Comparison of ENCODE assay signal across 8 cellular contexts in genomic region chr5:138463335-138464017, GRCh38. TPM values are rescaled to one million over a fixed set of nuclear protein-coding genes. Genes with fewer than 3 reads are reported as not detected.
DNase-seq lines count a peak whose midpoint lies in the region; ATAC-seq, FAIRE-seq and TF ChIP-seq lines count a peak whose summit lies in the region.

No MANE protein-coding gene starts in this region.

- SMC1A ChIA-PET in GM12878 (lab: Charles Lee; ENCODE audit: uncharacterized antibody, unreplicated experiment): interaction anchor here (0.6 to 2.6 kb wide), 3 partner anchors 9 to 36 kb away, joined by 3 to 7 read pairs (median 4); no protein-coding TSS in a partner anchor

- no peaks in the 10 kb centered on the region for H4K20me1 ChIP-seq in GM12878 (ENCODE audit: control insufficient read depth, insufficient read depth)

- H2AFZ ChIP-seq in GM12878 (ENCODE audit: control insufficient read depth, low read depth, low read length): peak overlapping the region; percentile 76

- TF ChIP-seq POLR2A in GM12878 (IDR thresholded peaks at IDR 0.05; ENCODE audit: low read depth, low read length) (no peak), thyroid gland (IDR thresholded peaks at IDR 0.05) (no peak)

- FAIRE-seq in GM12878 (lab: Jason Lieb, UNC): no peak

- 42% methylated on average over 22 of the region's 23 CpGs for WGBS in GM12878 (ENCODE audit: insufficient coverage, insufficient replicate concordance, low lambda C conversion rate, missing lambda C conversion rate)
- 13 to 16% methylated on average over 22 to 23 of the region's 23 CpGs for WGBS in thyroid gland, 2 donors

- peaks cover 18% of the 10 kb centered on the region for H3K36me3 ChIP-seq in BE2C
- peaks cover 11% of the 10 kb centered on the region; the same call in 1 of the 2 replicates for H3K36me3 ChIP-seq in KOPT-K1 (ENCODE audit: insufficient read depth, low read length)
- no peaks in the 10 kb centered on the region; a peak in 1 of 4 replicates for H3K36me3 ChIP-seq in GM12878 (ENCODE audit: control insufficient read depth in 2 of 2, insufficient read depth in 2 of 2, low read length in 1 of 2)
- H3K36me3 ChIP-seq in left lung: peaks cover 0 to 18% of the 10 kb centered on the region in 2 donors
- peaks cover 0 to 15% of the 10 kb centered on the region in 2 donors for H3K36me3 ChIP-seq in thyroid gland

- CTCF ChIA-PET in GM12878 (lab: Yijun Ruan, JAX): interaction anchor here (1.6 to 9.2 kb wide), 6 partner anchors 9 to 283 kb away, joined by 4 to 71 read pairs (median 8); partner anchors contain the start of gene ETF1

- TF ChIP-seq RAD21 in GM12878 (IDR thresholded peaks at IDR 0.05; ENCODE audit: insufficient read depth, low read depth, low read length): no peak

- no peaks in the 10 kb centered on the region for H3K79me2 ChIP-seq in GM12878 (ENCODE audit: control insufficient read depth, insufficient read depth, low read length)

- RAD21 ChIA-PET in GM12878 (lab: Charles Lee; ENCODE audit: unreplicated experiment): interaction anchor here (2.7 kb wide), 1 partner anchor 80 kb away, joined by 12 read pairs; the partner anchor contains the start of gene ETF1

- H3K4me2 ChIP-seq in GM12878 (ENCODE audit: control insufficient read depth, insufficient read depth): peak overlapping the region; percentile 60

- no peak for TF ChIP-seq EP300 in GM12878 (IDR thresholded peaks at IDR 0.05; ENCODE audit: borderline replicate concordance in 1 of 2, control insufficient read depth in 1 of 2, low read depth in 2 of 2, low read length in 2 of 2)

- ATAC-seq in GM12878 (no peak), left lung (peak; percentile 7)

- H3K4me3 ChIP-seq in BE2C (ENCODE audit: low read depth, low read length) (peak overlapping the region; percentile 97), GM12878 (peak overlapping the region; percentile 75), left lung (peak overlapping the region; percentile 84), thyroid gland (replicated peaks in 1 of 3) (peak overlapping the region; percentile 16 to 48 (median 48))

- BruUV-seq in GM12878 (replicated peaks; lab: Mats Ljungman, UMichigan): no TSS peak

- DNase-seq in BE2C: no peak
- no peak for DNase-seq in GM12878 (ENCODE audit: low read depth, low spot score)
- DNase-seq in left lung: no peak
- DNase-seq in thyroid gland: peak; percentile 56 to 64
- no peak for DNase-seq in SKM-1 (lab: John Stamatoyannopoulos, UW; ENCODE audit: unreplicated experiment)
- DNase-seq in stimulated activated naive CD4-positive, alpha-beta T cell treated with Interleukin-2 at 50 U/mL for 16 hours (lab: John Stamatoyannopoulos, UW): no peak
- DNase-seq in ecto neural progenitor cell (ENCODE audit: low spot score): no peak

- intact Hi-C loops in GM12878 (cut with micrococcal nuclease; ENCODE audit: unreplicated experiment): loop anchor here (1.0 to 10.0 kb wide), 3 partner anchors 80 to 801 kb away; partner anchors contain the start of genes ETF1 and HNRNPA0
- intact Hi-C loops in left lung (cut with DNase I): no loop called here
- intact Hi-C loops in thyroid gland (cut with DNase I): no loop called here

- in situ Hi-C loops in GM12878 (cut with MboI): no loop called here

- POLR2A ChIA-PET in GM12878 (lab: Charles Lee): interaction anchor here (0.7 to 1.9 kb wide), 6 partner anchors 12 to 805 kb away, joined by 3 to 13 read pairs (median 4); partner anchors contain the start of gene ETF1

- no peaks in the 10 kb centered on the region for H3K9me3 ChIP-seq in BE2C
- H3K9me3 ChIP-seq in KOPT-K1 (ENCODE audit: insufficient read depth, low read length, poor library complexity, severe bottlenecking): no peaks in the 10 kb centered on the region
- no peaks in the 10 kb centered on the region for H3K9me3 ChIP-seq in GM12878 (replicated peaks; ENCODE audit: control insufficient read depth, insufficient read depth, low read length)
- H3K9me3 ChIP-seq in left lung: no peaks in the 10 kb centered on the region
- no peaks in the 10 kb centered on the region for H3K9me3 ChIP-seq in thyroid gland

- TF ChIP-seq CTCF in BE2C (IDR thresholded peaks at IDR 0.05; ENCODE audit: low read depth, low read length) (0 out of 2 replicates have a peak, but pooled peaks have one; percentile 8), GM12878 (IDR thresholded peaks at IDR 0.05 in 2 of 3, conservative IDR thresholded peaks at IDR 0.05 in 1 of 3; ENCODE audit: control insufficient read depth in 2 of 3, extremely low read depth in 1 of 3, insufficient read depth in 1 of 3, low read depth in 3 of 3, low read length in 3 of 3) (no peak), left lung (IDR thresholded peaks at IDR 0.05) (no peak), thyroid gland (IDR thresholded peaks at IDR 0.05) (peak in 3 of 6 experiments; percentile 18)

- H3K27me3 ChIP-seq in BE2C (no peaks in the 10 kb centered on the region), GM12878 (replicated peaks in 1 of 2; ENCODE audit: control insufficient read depth in 2 of 2, insufficient read depth in 2 of 2, low read length in 1 of 2) (peaks cover 0 to 6% of the 10 kb centered on the region in 2 experiments; a peak in 1 of 4 replicates), left lung (peaks cover 0 to 8% of the 10 kb centered on the region in 2 donors), thyroid gland (no peaks in the 10 kb centered on the region)

- H3K27ac ChIP-seq in KOPT-K1 (ENCODE audit: low read depth, low read length, poor library complexity, severe bottlenecking) (peak overlapping the region; percentile 88), GM12878 (ENCODE audit: control insufficient read depth, insufficient read depth) (peak overlapping the region; percentile 98), left lung (peak overlapping the region; percentile 95 to 99), thyroid gland (peak overlapping the region; percentile 97 to 98 (median 97))

- H3K4me1 ChIP-seq in BE2C (no peaks in the 10 kb centered on the region), GM12878 (ENCODE audit: control insufficient read depth, insufficient read depth, low read length) (peaks cover 19% of the 10 kb centered on the region), left lung (peaks cover 24 to 49% of the 10 kb centered on the region in 2 donors), thyroid gland (peaks cover 12 to 38% of the 10 kb centered on the region in 2 donors)

- peak overlapping the region; percentile 89 for H3K9ac ChIP-seq in GM12878 (ENCODE audit: control insufficient read depth, insufficient read depth, low read length)

TF ChIP-seq in GM12878, 131 proteins besides CTCF, POLR2A, EP300 and RAD21 (continues in another document):
- TF ChIP-seq ELK1 (IDR thresholded peaks at IDR 0.05; ENCODE audit: low read depth, low read length) (no peak), EGR1 (IDR thresholded peaks at IDR 0.05; ENCODE audit: borderline replicate concordance in 1 of 2, low read depth in 2 of 2, low read length in 2 of 2) (0 out of 3 replicates have a peak, but pooled peaks of 1 of the 2 experiments have one; percentile 31)

RNA-seq across cellular contexts. Expression of gene EGR1, which starts 1.8 kb away (rescaled TPM):
- polyA plus RNA-seq in BE2C (2012; ENCODE audit: insufficient read depth, insufficient read length, low read depth): 12.0 TPM
- 9.0 and 10.5 TPM in 2 replicates for total RNA-seq in GM12878 (2013; cell fraction: nucleolus; rRNA removed)
- total RNA-seq in GM12878 (2014; rRNA removed) (0.82 and 1.1 TPM in 2 replicates), GM12878 (2014; rRNA removed; fragmentation: Illumina TruSeq; extraction: Trizol) (0.89 and 0.92 TPM in 2 replicates), GM12878 (2021) (7.3 and 9.0 TPM in 2 replicates), left lung (10 to 100 TPM; 42.3 to 92.6 TPM), thyroid gland (10 to 100 TPM in 3 of 4 donors, 1 to 10 TPM in 1; 5.1 to 72.3 (median 15.3) TPM)
- 4.2 TPM for polyA plus RNA-seq in GM12878 (2011; ENCODE audit: low read depth)
- polyA plus RNA-seq in GM12878 (2011; rRNA removed) (2.2 and 2.3 TPM in 2 replicates), GM12878 (2014; fragmentation: Illumina TruSeq; extraction: Trizol) (4.3 and 5.7 TPM in 2 replicates), GM12878 (2014; fragmentation: Nextera tagmentation; extraction: Ambion mirVana) (1 to 10 TPM; 1.7 to 2.8 TPM), GM12878 (2014; rRNA removed) (4.6 and 5.5 TPM in 2 replicates), GM12878 (2016; fragmentation: Nextera tagmentation; extraction: Ambion mirVana) (1 to 10 TPM; 1.6 to 3.1 TPM)
- polyA plus RNA-seq in GM12878 (2011; cell fraction: cytosol; rRNA removed): 2.8 and 5.1 TPM in 2 replicates
- polyA plus RNA-seq in GM12878 (2011; cell fraction: nucleus; rRNA removed): 21.2 and 21.5 TPM in 2 replicates
- 8.5 and 17.1 TPM in 2 replicates for polyA plus RNA-seq in GM12878 (2012)
- 3.7 and 8.6 TPM in 2 replicates for polyA minus RNA-seq in GM12878 (2011; rRNA and poly(A)+ RNA removed)
- 8.8 and 11.9 TPM in 2 replicates for polyA minus RNA-seq in GM12878 (2011; cell fraction: cytosol; rRNA and poly(A)+ RNA removed)
- 13.2 and 20.7 TPM in 2 replicates for polyA minus RNA-seq in GM12878 (2011; cell fraction: nucleus; rRNA and poly(A)+ RNA removed)

RNA-seq across cellular contexts. Expression of gene REEP2, which starts 24.6 kb away (rescaled TPM):
- 98.2 TPM for polyA plus RNA-seq in BE2C (2012; ENCODE audit: insufficient read depth, insufficient read length, low read depth)
- 1.2 and 3.8 TPM in 2 replicates for total RNA-seq in GM12878 (2013; cell fraction: nucleolus; rRNA removed)
- total RNA-seq in GM12878 (2014; rRNA removed) (1.9 TPM in 2 replicates), GM12878 (2014; rRNA removed; fragmentation: Illumina TruSeq; extraction: Trizol) (1.2 and 1.4 TPM in 2 replicates), GM12878 (2021) (2.5 and 3.1 TPM in 2 replicates), left lung (1 to 10 TPM in 1 of 2 donors, under 1 TPM in 1; 0.52 to 2.5 TPM), thyroid gland (1 to 10 TPM in 2 of 4 donors, under 1 TPM in 1, not detected in 1; 0.54 to 3.6 (median 2.0) TPM)
- 0.71 TPM for polyA plus RNA-seq in GM12878 (2011; ENCODE audit: low read depth)
- polyA plus RNA-seq in GM12878 (2011; rRNA removed) (1.2 and 2.3 TPM in 2 replicates), GM12878 (2014; fragmentation: Illumina TruSeq; extraction: Trizol) (0.59 and 1.6 TPM in 2 replicates), GM12878 (2014; fragmentation: Nextera tagmentation; extraction: Ambion mirVana) (under 1 TPM; 0.10 to 0.13 TPM), GM12878 (2014; rRNA removed) (1.4 and 2.2 TPM in 2 replicates), GM12878 (2016; fragmentation: Nextera tagmentation; extraction: Ambion mirVana) (1 to 10 TPM; 2.2 to 2.4 TPM)
- polyA plus RNA-seq in GM12878 (2011; cell fraction: cytosol; rRNA removed): 2.4 and 2.5 TPM in 2 replicates
- polyA plus RNA-seq in GM12878 (2011; cell fraction: nucleus; rRNA removed): 2.3 and 2.9 TPM in 2 replicates
- polyA plus RNA-seq in GM12878 (2012): 2.5 and 3.3 TPM in 2 replicates
- polyA minus RNA-seq in GM12878 (2011; rRNA and poly(A)+ RNA removed): 1.2 and 2.7 TPM in 2 replicates
- 0.83 and 1.1 TPM in 2 replicates for polyA minus RNA-seq in GM12878 (2011; cell fraction: cytosol; rRNA and poly(A)+ RNA removed)
- 0.60 and 0.67 TPM in 2 replicates for polyA minus RNA-seq in GM12878 (2011; cell fraction: nucleus; rRNA and poly(A)+ RNA removed)

Comparison
In these comparisons a context has a peak if more than half of its experiments do, and no peak if none do; other contexts are left out.
1. DNase-seq: peak in thyroid gland (2 of 2); none in BE2C (single experiment), GM12878 (single experiment), left lung (0 of 2), SKM-1 (single experiment), stimulated activated naive CD4-positive, alpha-beta T cell treated with Interleukin-2 at 50 U/mL for 16 hours (single experiment) and ecto neural progenitor cell (single experiment).
2. Peak in every context shown above with its lines, with median percentiles within 50 percentile points of each other: H3K4me3 ChIP-seq and H3K27ac ChIP-seq.